1 cellular context compared by ENCODE assay signal in the genomic region with DNA sequence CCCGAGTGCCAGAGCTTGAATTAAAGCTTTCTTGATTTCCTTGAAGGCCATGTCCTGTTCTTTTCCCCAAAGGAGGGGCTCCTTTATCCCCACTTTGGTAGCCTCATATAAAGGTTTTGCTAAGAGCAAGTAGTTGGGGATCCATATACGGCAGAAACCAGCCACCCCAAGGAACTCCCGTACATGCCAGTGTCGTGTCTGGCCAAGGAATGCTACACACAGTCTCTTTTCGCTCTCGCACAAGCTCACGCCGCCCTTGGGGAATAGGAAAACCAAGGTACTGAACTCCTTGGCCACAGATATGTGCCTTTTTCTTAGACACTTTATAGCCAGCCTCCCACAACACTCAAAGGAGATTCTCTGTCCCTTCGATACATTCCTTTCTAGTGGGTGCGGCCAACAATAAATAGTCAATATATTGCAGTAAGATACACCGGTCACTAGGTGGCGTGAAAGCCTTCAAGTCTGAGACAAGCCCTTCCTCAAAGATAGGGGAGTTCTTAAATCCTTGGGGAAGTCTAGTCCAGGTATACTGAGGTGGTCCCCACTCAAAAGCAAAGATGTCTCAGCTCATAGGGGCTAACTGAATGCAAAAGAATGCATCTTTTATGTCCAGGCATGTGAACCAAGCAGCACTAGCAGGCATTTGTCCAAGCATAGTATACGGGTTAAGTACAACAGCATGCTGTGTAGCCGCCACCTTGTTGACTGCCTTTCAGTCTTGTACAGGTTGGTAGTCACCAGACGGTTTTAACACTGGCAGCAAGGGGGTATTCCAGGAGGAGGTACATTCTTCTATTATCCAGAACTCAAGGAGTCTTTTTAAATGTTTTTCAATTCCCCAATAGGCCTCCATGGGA.
TF ChIP-seq lines count a peak whose summit lies in the region.

No MANE protein-coding gene starts in this region.

TF ChIP-seq in GM23338, 12 proteins besides CTCF, POLR2A, EP300 and RAD21 (continued from another document):
- TF ChIP-seq, protein P1, sequence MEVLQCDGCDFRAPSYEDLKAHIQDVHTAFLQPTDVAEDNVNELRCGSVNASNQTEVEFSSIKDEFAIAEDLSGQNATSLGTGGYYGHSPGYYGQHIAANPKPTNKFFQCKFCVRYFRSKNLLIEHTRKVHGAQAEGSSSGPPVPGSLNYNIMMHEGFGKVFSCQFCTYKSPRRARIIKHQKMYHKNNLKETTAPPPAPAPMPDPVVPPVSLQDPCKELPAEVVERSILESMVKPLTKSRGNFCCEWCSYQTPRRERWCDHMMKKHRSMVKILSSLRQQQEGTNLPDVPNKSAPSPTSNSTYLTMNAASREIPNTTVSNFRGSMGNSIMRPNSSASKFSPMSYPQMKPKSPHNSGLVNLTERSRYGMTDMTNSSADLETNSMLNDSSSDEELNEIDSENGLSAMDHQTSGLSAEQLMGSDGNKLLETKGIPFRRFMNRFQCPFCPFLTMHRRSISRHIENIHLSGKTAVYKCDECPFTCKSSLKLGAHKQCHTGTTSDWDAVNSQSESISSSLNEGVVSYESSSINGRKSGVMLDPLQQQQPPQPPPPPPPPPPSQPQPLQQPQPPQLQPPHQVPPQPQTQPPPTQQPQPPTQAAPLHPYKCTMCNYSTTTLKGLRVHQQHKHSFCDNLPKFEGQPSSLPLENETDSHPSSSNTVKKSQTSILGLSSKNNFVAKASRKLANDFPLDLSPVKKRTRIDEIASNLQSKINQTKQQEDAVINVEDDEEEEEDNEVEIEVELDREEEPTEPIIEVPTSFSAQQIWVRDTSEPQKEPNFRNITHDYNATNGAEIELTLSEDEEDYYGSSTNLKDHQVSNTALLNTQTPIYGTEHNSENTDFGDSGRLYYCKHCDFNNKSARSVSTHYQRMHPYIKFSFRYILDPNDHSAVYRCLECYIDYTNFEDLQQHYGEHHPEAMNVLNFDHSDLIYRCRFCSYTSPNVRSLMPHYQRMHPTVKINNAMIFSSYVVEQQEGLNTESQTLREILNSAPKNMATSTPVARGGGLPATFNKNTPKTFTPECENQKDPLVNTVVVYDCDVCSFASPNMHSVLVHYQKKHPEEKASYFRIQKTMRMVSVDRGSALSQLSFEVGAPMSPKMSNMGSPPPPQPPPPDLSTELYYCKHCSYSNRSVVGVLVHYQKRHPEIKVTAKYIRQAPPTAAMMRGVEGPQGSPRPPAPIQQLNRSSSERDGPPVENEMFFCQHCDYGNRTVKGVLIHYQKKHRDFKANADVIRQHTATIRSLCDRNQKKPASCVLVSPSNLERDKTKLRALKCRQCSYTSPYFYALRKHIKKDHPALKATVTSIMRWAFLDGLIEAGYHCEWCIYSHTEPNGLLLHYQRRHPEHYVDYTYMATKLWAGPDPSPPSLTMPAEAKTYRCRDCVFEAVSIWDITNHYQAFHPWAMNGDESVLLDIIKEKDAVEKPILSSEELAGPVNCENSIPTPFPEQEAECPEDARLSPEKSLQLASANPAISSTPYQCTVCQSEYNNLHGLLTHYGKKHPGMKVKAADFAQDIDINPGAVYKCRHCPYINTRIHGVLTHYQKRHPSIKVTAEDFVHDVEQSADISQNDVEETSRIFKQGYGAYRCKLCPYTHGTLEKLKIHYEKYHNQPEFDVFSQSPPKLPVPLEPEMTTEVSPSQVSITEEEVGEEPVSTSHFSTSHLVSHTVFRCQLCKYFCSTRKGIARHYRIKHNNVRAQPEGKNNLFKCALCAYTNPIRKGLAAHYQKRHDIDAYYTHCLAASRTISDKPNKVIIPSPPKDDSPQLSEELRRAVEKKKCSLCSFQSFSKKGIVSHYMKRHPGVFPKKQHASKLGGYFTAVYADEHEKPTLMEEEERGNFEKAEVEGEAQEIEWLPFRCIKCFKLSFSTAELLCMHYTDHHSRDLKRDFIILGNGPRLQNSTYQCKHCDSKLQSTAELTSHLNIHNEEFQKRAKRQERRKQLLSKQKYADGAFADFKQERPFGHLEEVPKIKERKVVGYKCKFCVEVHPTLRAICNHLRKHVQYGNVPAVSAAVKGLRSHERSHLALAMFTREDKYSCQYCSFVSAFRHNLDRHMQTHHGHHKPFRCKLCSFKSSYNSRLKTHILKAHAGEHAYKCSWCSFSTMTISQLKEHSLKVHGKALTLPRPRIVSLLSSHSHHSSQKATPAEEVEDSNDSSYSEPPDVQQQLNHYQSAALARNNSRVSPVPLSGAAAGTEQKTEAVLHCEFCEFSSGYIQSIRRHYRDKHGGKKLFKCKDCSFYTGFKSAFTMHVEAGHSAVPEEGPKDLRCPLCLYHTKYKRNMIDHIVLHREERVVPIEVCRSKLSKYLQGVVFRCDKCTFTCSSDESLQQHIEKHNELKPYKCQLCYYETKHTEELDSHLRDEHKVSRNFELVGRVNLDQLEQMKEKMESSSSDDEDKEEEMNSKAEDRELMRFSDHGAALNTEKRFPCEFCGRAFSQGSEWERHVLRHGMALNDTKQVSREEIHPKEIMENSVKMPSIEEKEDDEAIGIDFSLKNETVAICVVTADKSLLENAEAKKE (CRISPR knock-in tag; IDR thresholded peaks at IDR 0.05) = no peak
- no peak for TF ChIP-seq ZNF331 (CRISPR knock-in tag; IDR thresholded peaks at IDR 0.05; ENCODE audit: low read depth)
